Comparison of ENCODE assay signal across 16 cellular contexts in the genomic region with DNA sequence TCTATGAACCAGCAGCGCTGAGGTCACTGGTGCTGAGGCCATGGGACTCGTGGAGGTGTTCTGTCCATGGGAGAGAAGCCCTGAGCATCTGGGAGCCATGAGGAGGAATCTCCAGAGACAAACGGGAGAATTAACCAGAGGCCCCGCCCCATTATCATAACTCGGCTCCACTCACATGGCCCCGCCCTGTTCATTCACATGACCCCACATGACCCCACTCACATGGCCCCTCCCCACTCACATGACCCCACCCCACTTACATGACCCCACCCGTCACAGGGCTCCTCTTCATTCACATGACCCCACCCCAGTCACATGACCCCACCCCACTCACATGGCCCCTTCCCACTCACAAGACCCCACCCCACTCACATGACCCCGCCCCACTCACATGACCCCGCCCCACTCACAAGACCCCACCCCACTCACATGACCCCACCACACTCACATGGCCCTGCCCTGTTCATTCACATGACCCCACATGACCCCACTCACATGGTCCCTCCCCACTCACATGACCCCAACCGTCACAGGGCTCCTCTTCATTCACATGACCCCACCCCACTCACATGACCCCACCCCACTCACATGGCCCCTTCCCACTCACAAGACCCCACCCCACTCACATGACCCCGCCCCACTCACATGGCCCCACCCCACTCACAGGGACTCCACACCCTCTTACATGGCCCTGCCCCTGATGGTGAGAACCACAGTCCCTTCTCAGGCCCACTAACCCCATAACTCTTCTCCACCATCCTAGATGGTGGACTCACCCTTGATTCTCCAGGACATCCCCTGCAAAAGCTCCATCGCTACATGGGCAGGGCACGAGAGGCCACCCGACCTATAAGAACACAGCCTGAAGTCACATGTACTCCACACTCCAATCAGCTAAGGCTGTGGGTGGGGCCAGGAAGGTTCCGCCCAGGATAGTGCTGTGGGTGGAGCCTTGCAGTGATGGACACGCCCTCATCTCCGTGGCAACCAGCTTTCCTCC.
DNase-seq lines count a peak whose midpoint lies in the region; ATAC-seq and TF ChIP-seq lines count a peak whose summit lies in the region.
"Had no signal": no experiment of that assay in that cellular context is flagged by ENCODE, and none has a peak within 500 bp of the region (broad histone marks: within the 10 kb centered on the region; RNA-seq: fewer than 3 reads in every experiment).

No MANE protein-coding gene starts in this region.

- POLR2A ChIA-PET in activated CD8-positive, alpha-beta T cell treated with anti-CD3 and anti-CD28 coated beads, Interleukin-2, amount 10 ng/mL, durations not matched to agents 7 days and 5 days (lab: Charles Lee) = no interaction called here

- CTCF ChIA-PET in activated CD8-positive, alpha-beta T cell treated with anti-CD3 and anti-CD28 coated beads, Interleukin-2, amount 10 ng/mL, durations not matched to agents 7 days and 5 days (lab: Charles Lee) = no interaction called here

- no peaks in the 10 kb centered on the region for H3K36me3 ChIP-seq in upper lobe of right lung

- H3K27ac ChIP-seq in upper lobe of right lung = no peak overlapping the region

- no peak for TF ChIP-seq CTCF in upper lobe of right lung (IDR thresholded peaks at IDR 0.05)

- peaks cover 3% of the 10 kb centered on the region for H3K27me3 Mint-ChIP-seq in activated naive CD8-positive, alpha-beta T cell treated with anti-CD3 and anti-CD28 coated beads for 36 hours
- no peaks in the 10 kb centered on the region for H3K27me3 Mint-ChIP-seq in activated naive CD8-positive, alpha-beta T cell treated with anti-CD3 and anti-CD28 coated beads, Interleukin-2, amount 50 U/mL, for 24 hours
- no peaks in the 10 kb centered on the region for H3K27me3 Mint-ChIP-seq in activated CD8-positive, alpha-beta T cell treated with anti-CD3 and anti-CD28 coated beads, Interleukin-2, amount 10 ng/mL, durations not matched to agents 7 days and 5 days (ENCODE audit: low read depth)
- H3K27me3 Mint-ChIP-seq: stimulated activated naive CD8-positive, alpha-beta T cell treated with anti-CD3 and anti-CD28 coated beads, Interleukin-15, Interleukin-2, amounts not matched to agents 100 ng/mL and 50 ng/mL, for 24 hours had no signal

- no peak for ATAC-seq in activated naive CD8-positive, alpha-beta T cell treated with anti-CD3 and anti-CD28 coated beads, Interleukin-2, amount 50 U/mL, for 24 hours
- peak; percentile 72 for ATAC-seq in activated CD8-positive, alpha-beta T cell treated with anti-CD3 and anti-CD28 coated beads, Interleukin-2, amount 10 ng/mL, durations not matched to agents 7 days and 5 days
- ATAC-seq in upper lobe of right lung (peak; percentile 27), GM21717 (IDR thresholded peaks at IDR 0.05; ENCODE audit: unreplicated experiment) (no peak), HG03139 (IDR thresholded peaks at IDR 0.05; ENCODE audit: unreplicated experiment) (no peak)
- ATAC-seq: activated CD4-positive, CD25-positive, alpha-beta regulatory T cell treated with anti-CD3 and anti-CD28 coated beads, Interleukin-2, amount 50 U/mL, for 24 hours had no signal

- no peak overlapping the region for H3K4me3 ChIP-seq in upper lobe of right lung

- peak; percentile 9 for DNase-seq in activated naive CD8-positive, alpha-beta T cell treated with anti-CD3 and anti-CD28 coated beads for 36 hours
- no peak for DNase-seq in activated naive CD8-positive, alpha-beta T cell treated with anti-CD3 and anti-CD28 coated beads, Interleukin-2, amount 50 U/mL, for 24 hours
- DNase-seq in HT1080 (ENCODE audit: low read depth) = peak; percentile 18
- DNase-seq in activated CD8-positive, alpha-beta T cell treated with anti-CD3 and anti-CD28 coated beads, Interleukin-2, amount 10 ng/mL, durations not matched to agents 7 days and 5 days = no peak
- DNase-seq in upper lobe of right lung = no peak
- no peak for DNase-seq in stimulated activated CD4-positive, alpha-beta T cell treated with anti-CD3 and anti-CD28 coated beads, Interleukin-1b, Interleukin-23, amount 100 ng/mL, for 48 hours
- DNase-seq: activated CD8-positive, alpha-beta memory T cell treated with anti-CD3 and anti-CD28 coated beads, Interleukin-2, amount 50 U/mL, for 48 hours; endodermal cell; midbrain; NCI-H1417 treated with DMSO at 0.1 percent for 48 hours; retina; SIG-M5 had no signal

- no peaks in the 10 kb centered on the region for H3K36me3 Mint-ChIP-seq in activated naive CD8-positive, alpha-beta T cell treated with anti-CD3 and anti-CD28 coated beads for 36 hours
- no peaks in the 10 kb centered on the region for H3K36me3 Mint-ChIP-seq in activated naive CD8-positive, alpha-beta T cell treated with anti-CD3 and anti-CD28 coated beads, Interleukin-2, amount 50 U/mL, for 24 hours (ENCODE audit: low read depth)
- H3K36me3 Mint-ChIP-seq in activated CD8-positive, alpha-beta T cell treated with anti-CD3 and anti-CD28 coated beads, Interleukin-2, amount 10 ng/mL, durations not matched to agents 7 days and 5 days (ENCODE audit: low read depth) = no peaks in the 10 kb centered on the region

- H3K27ac Mint-ChIP-seq in activated naive CD8-positive, alpha-beta T cell treated with anti-CD3 and anti-CD28 coated beads for 36 hours = no peak overlapping the region
- no peak overlapping the region for H3K27ac Mint-ChIP-seq in activated naive CD8-positive, alpha-beta T cell treated with anti-CD3 and anti-CD28 coated beads, Interleukin-2, amount 50 U/mL, for 24 hours
- H3K27ac Mint-ChIP-seq in activated CD8-positive, alpha-beta T cell treated with anti-CD3 and anti-CD28 coated beads, Interleukin-2, amount 10 ng/mL, durations not matched to agents 7 days and 5 days = no peak overlapping the region
- H3K27ac Mint-ChIP-seq: endodermal cell; stimulated activated naive CD8-positive, alpha-beta T cell treated with anti-CD3 and anti-CD28 coated beads, Interleukin-15, Interleukin-2, amounts not matched to agents 100 ng/mL and 50 ng/mL, for 24 hours had no signal

- H3K4me1 ChIP-seq in upper lobe of right lung = no peaks in the 10 kb centered on the region

- intact Hi-C loops in upper lobe of right lung (cut with DNase I) = no loop called here

- no peaks in the 10 kb centered on the region for H3K9me3 Mint-ChIP-seq in activated naive CD8-positive, alpha-beta T cell treated with anti-CD3 and anti-CD28 coated beads for 36 hours
- no peaks in the 10 kb centered on the region for H3K9me3 Mint-ChIP-seq in activated naive CD8-positive, alpha-beta T cell treated with anti-CD3 and anti-CD28 coated beads, Interleukin-2, amount 50 U/mL, for 24 hours
- no peaks in the 10 kb centered on the region for H3K9me3 Mint-ChIP-seq in activated CD8-positive, alpha-beta T cell treated with anti-CD3 and anti-CD28 coated beads, Interleukin-2, amount 10 ng/mL, durations not matched to agents 7 days and 5 days (ENCODE audit: insufficient read depth)
- H3K9me3 Mint-ChIP-seq: stimulated activated naive CD8-positive, alpha-beta T cell treated with anti-CD3 and anti-CD28 coated beads, Interleukin-15, Interleukin-2, amounts not matched to agents 100 ng/mL and 50 ng/mL, for 24 hours had no signal

- H3K27me3 ChIP-seq in upper lobe of right lung = peaks cover 3% of the 10 kb centered on the region

- no peaks in the 10 kb centered on the region for H3K9me3 ChIP-seq in upper lobe of right lung

- no peaks in the 10 kb centered on the region for H3K4me1 Mint-ChIP-seq in activated naive CD8-positive, alpha-beta T cell treated with anti-CD3 and anti-CD28 coated beads for 36 hours
- H3K4me1 Mint-ChIP-seq in activated naive CD8-positive, alpha-beta T cell treated with anti-CD3 and anti-CD28 coated beads, Interleukin-2, amount 50 U/mL, for 24 hours = no peaks in the 10 kb centered on the region
- no peaks in the 10 kb centered on the region for H3K4me1 Mint-ChIP-seq in activated CD8-positive, alpha-beta T cell treated with anti-CD3 and anti-CD28 coated beads, Interleukin-2, amount 10 ng/mL, durations not matched to agents 7 days and 5 days (ENCODE audit: low read depth)
- H3K4me1 Mint-ChIP-seq: endodermal cell had no signal

- no peak overlapping the region for H3K4me3 Mint-ChIP-seq in activated naive CD8-positive, alpha-beta T cell treated with anti-CD3 and anti-CD28 coated beads for 36 hours
- H3K4me3 Mint-ChIP-seq in activated naive CD8-positive, alpha-beta T cell treated with anti-CD3 and anti-CD28 coated beads, Interleukin-2, amount 50 U/mL, for 24 hours = no peak overlapping the region
- no peak overlapping the region for H3K4me3 Mint-ChIP-seq in activated CD8-positive, alpha-beta T cell treated with anti-CD3 and anti-CD28 coated beads, Interleukin-2, amount 10 ng/mL, durations not matched to agents 7 days and 5 days
- H3K4me3 Mint-ChIP-seq: endodermal cell; stimulated activated naive CD8-positive, alpha-beta T cell treated with anti-CD3 and anti-CD28 coated beads, Interleukin-15, Interleukin-2, amounts not matched to agents 100 ng/mL and 50 ng/mL, for 24 hours had no signal

Comparison
In these comparisons a context has a peak if more than half of its experiments do, and no peak if none do; other contexts are left out.
1. DNase-seq: peak in activated naive CD8-positive, alpha-beta T cell treated with anti-CD3 and anti-CD28 coated beads for 36 hours (single experiment) and HT1080 (single experiment); none in activated naive CD8-positive, alpha-beta T cell treated with anti-CD3 and anti-CD28 coated beads, Interleukin-2, amount 50 U/mL, for 24 hours (single experiment), activated CD8-positive, alpha-beta T cell treated with anti-CD3 and anti-CD28 coated beads, Interleukin-2, amount 10 ng/mL, durations not matched to agents 7 days and 5 days (single experiment), upper lobe of right lung (single experiment) and stimulated activated CD4-positive, alpha-beta T cell treated with anti-CD3 and anti-CD28 coated beads, Interleukin-1b, Interleukin-23, amount 100 ng/mL, for 48 hours (single experiment).
2. ATAC-seq: peak in activated CD8-positive, alpha-beta T cell treated with anti-CD3 and anti-CD28 coated beads, Interleukin-2, amount 10 ng/mL, durations not matched to agents 7 days and 5 days (single experiment) and upper lobe of right lung (single experiment); none in activated naive CD8-positive, alpha-beta T cell treated with anti-CD3 and anti-CD28 coated beads, Interleukin-2, amount 50 U/mL, for 24 hours (single experiment), GM21717 (single experiment) and HG03139 (single experiment).